In genomic region chr9:123044556-123044955, GRCh38 we compare ENCODE assay signal across 16 cellular contexts. TPM values are rescaled to one million over a fixed set of nuclear protein-coding genes. Genes with fewer than 3 reads are reported as not detected.
DNase-seq lines count a peak whose midpoint lies in the region; ATAC-seq and TF ChIP-seq lines count a peak whose summit lies in the region.
"Had no signal": no experiment of that assay in that cellular context is flagged by ENCODE, and none has a peak within 500 bp of the region (broad histone marks: within the 10 kb centered on the region; RNA-seq: fewer than 3 reads in every experiment).

No MANE protein-coding gene starts in this region.

- intact Hi-C loops in stomach (cut with DNase I; ENCODE audit: low total_unique reads), result no loop called here

- H3K4me1 Mint-ChIP-seq in activated naive CD8-positive, alpha-beta T cell treated with anti-CD3 and anti-CD28 coated beads for 36 hours, result no peaks in the 10 kb centered on the region

- H3K4me1 ChIP-seq in stomach, result peaks cover 0 to 65% (median 21%) of the 10 kb centered on the region in 4 donors

- no peak overlapping the region for H3K4me3 ChIP-seq in fibroblast of pulmonary artery (replicated peaks; ENCODE audit: low read depth, low read length)
- no peak overlapping the region for H3K4me3 ChIP-seq in stomach

- WGBS in stomach, 5 donors, result 76 to 92% (median 79%) methylated on average over 4 of the region's 4 CpGs

- H3K36me3 ChIP-seq in stomach, result peaks cover 0 to 15% (median 8%) of the 10 kb centered on the region in 4 donors

- DNase-seq in GM03348 (ENCODE audit: low spot score), result peak; percentile 62
- peak; percentile 74 for DNase-seq in fibroblast of pulmonary artery (ENCODE audit: low read depth)
- DNase-seq in stomach, result no peak
- DNase-seq in NCI-H1048 (lab: John Stamatoyannopoulos, UW), result no peak
- no peak for DNase-seq in activated naive CD8-positive, alpha-beta T cell treated with anti-CD3 and anti-CD28 coated beads for 36 hours
- DNase-seq: CD4-positive, alpha-beta T cell; GDM1; kidney glomerular epithelial cell; naive B cell; stimulated activated CD4-positive, alpha-beta T cell treated with anti-CD3 and anti-CD28 coated beads, Interleukin-2, amount 100 ng/mL, for 24 hours had no signal

- H3K9me3 Mint-ChIP-seq in activated naive CD8-positive, alpha-beta T cell treated with anti-CD3 and anti-CD28 coated beads for 36 hours, result peaks cover 3% of the 10 kb centered on the region
- H3K9me3 Mint-ChIP-seq: CD4-positive, alpha-beta T cell had no signal

- peak; percentile 62 for ATAC-seq in SK-N-SH treated with all-trans-retinoic acid at 6 μM for 48 hours
- ATAC-seq in GM19397 (IDR thresholded peaks at IDR 0.05; ENCODE audit: unreplicated experiment), result no peak
- ATAC-seq in GM19452 (IDR thresholded peaks at IDR 0.05; ENCODE audit: unreplicated experiment), result no peak
- ATAC-seq: activated CD4-positive, CD25-positive, alpha-beta regulatory T cell treated with anti-CD3 and anti-CD28 coated beads, Interleukin-2, amount 50 U/mL, for 24 hours; HCT116 had no signal

- H3K27ac ChIP-seq in stomach, result peak overlapping the region in 4 of 5 donors; percentile 16 to 68 (median 36)

- TF ChIP-seq CTCF in fibroblast of pulmonary artery (IDR thresholded peaks at IDR 0.05; ENCODE audit: low read length, missing control alignments), result no peak
- TF ChIP-seq CTCF in stomach (IDR thresholded peaks at IDR 0.05), result no peak

- H3K27me3 ChIP-seq in stomach, result no peaks in the 10 kb centered on the region

- TF ChIP-seq POLR2A in stomach (IDR thresholded peaks at IDR 0.05), result no peak

- H3K27me3 Mint-ChIP-seq in activated naive CD8-positive, alpha-beta T cell treated with anti-CD3 and anti-CD28 coated beads for 36 hours, result no peaks in the 10 kb centered on the region
- H3K27me3 Mint-ChIP-seq: activated naive CD8-positive, alpha-beta T cell; CD4-positive, alpha-beta T cell; naive B cell had no signal

- no peak overlapping the region for H3K27ac Mint-ChIP-seq in activated naive CD8-positive, alpha-beta T cell treated with anti-CD3 and anti-CD28 coated beads for 36 hours
- H3K27ac Mint-ChIP-seq: activated naive CD8-positive, alpha-beta T cell; CD4-positive, alpha-beta T cell had no signal

- peaks cover 0 to 5% (median 0%) of the 10 kb centered on the region in 4 donors for H3K9me3 ChIP-seq in stomach

- TF ChIP-seq EP300 in stomach (IDR thresholded peaks at IDR 0.05), result no peak

- H3K4me3 Mint-ChIP-seq in activated naive CD8-positive, alpha-beta T cell treated with anti-CD3 and anti-CD28 coated beads for 36 hours, result no peak overlapping the region
- H3K4me3 Mint-ChIP-seq: activated naive CD8-positive, alpha-beta T cell; CD4-positive, alpha-beta T cell; naive B cell had no signal

- H3K36me3 Mint-ChIP-seq in activated naive CD8-positive, alpha-beta T cell treated with anti-CD3 and anti-CD28 coated beads for 36 hours, result peaks cover 15% of the 10 kb centered on the region

TF ChIP-seq in SK-N-SH treated with all-trans-retinoic acid at 6 μM for 48 hours, 23 proteins besides CTCF, POLR2A, EP300 and RAD21:
- no peak for TF ChIP-seq OSR1 (CRISPR knock-in tag; IDR thresholded peaks at IDR 0.05)
- TF ChIP-seq, protein P1, sequence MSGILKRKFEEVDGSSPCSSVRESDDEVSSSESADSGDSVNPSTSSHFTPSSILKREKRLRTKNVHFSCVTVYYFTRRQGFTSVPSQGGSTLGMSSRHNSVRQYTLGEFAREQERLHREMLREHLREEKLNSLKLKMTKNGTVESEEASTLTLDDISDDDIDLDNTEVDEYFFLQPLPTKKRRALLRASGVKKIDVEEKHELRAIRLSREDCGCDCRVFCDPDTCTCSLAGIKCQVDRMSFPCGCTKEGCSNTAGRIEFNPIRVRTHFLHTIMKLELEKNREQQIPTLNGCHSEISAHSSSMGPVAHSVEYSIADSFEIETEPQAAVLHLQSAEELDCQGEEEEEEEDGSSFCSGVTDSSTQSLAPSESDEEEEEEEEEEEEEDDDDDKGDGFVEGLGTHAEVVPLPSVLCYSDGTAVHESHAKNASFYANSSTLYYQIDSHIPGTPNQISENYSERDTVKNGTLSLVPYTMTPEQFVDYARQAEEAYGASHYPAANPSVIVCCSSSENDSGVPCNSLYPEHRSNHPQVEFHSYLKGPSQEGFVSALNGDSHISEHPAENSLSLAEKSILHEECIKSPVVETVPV (CRISPR knock-in tag; IDR thresholded peaks at IDR 0.05), result no peak
- no peak for TF ChIP-seq PPARA (CRISPR knock-in tag; IDR thresholded peaks at IDR 0.05; ENCODE audit: borderline replicate concordance)
- TF ChIP-seq ZC3H10 (CRISPR knock-in tag; IDR thresholded peaks at IDR 0.05), result no peak
- TF ChIP-seq ZFP3 (CRISPR knock-in tag; IDR thresholded peaks at IDR 0.05), result no peak
- no peak for TF ChIP-seq CREB5 (CRISPR knock-in tag; IDR thresholded peaks at IDR 0.05; ENCODE audit: low read depth)
- TF ChIP-seq CSDC2 (CRISPR knock-in tag; IDR thresholded peaks at IDR 0.05), result no peak
- no peak for TF ChIP-seq POU6F1 (CRISPR knock-in tag; IDR thresholded peaks at IDR 0.05; ENCODE audit: borderline replicate concordance, low read depth)
- TF ChIP-seq BACH2 (CRISPR knock-in tag; IDR thresholded peaks at IDR 0.05; ENCODE audit: borderline replicate concordance), result no peak
- no peak for TF ChIP-seq ZFP30 (CRISPR knock-in tag; IDR thresholded peaks at IDR 0.05)
- TF ChIP-seq PATZ1 (CRISPR knock-in tag; IDR thresholded peaks at IDR 0.05; ENCODE audit: borderline replicate concordance), result no peak
- TF ChIP-seq ARNTL (CRISPR knock-in tag; IDR thresholded peaks at IDR 0.05; ENCODE audit: borderline replicate concordance, low read depth), result no peak
- no peak for TF ChIP-seq ISL1 (CRISPR knock-in tag; IDR thresholded peaks at IDR 0.05)
- TF ChIP-seq RARB (CRISPR knock-in tag; IDR thresholded peaks at IDR 0.05), result no peak
- TF ChIP-seq ESRRG (CRISPR knock-in tag; IDR thresholded peaks at IDR 0.05), result no peak
TF ChIP-seq in SK-N-SH treated with all-trans-retinoic acid at 6 μM for 48 hours: peak in this region for 0.

RNA-seq across cellular contexts. Expression of gene GPR21, which starts 11.1 kb away (rescaled TPM):
- total RNA-seq in stomach, result 1 to 10 TPM in 1 of 5 donors, not detected in 4; 7.0 TPM
- polyA plus RNA-seq in stomach, result not detected
- under 1 TPM in 1 of 2 experiments, not detected in 1; 0.42 TPM for total RNA-seq in activated naive CD8-positive, alpha-beta T cell treated with anti-CD3 and anti-CD28 coated beads for 36 hours

Comparison
In these comparisons a context has a peak if more than half of its experiments do, and no peak if none do; other contexts are left out.
1. DNase-seq: peak in GM03348 (single experiment) and fibroblast of pulmonary artery (single experiment); none in stomach (single experiment), NCI-H1048 (single experiment) and activated naive CD8-positive, alpha-beta T cell treated with anti-CD3 and anti-CD28 coated beads for 36 hours (single experiment).